Comparison of ENCODE assay signal across 8 cellular contexts in genomic region chr22:35381424-35381772, GRCh38. TPM values are rescaled to one million over a fixed set of nuclear protein-coding genes. Genes with fewer than 3 reads are reported as not detected.
DNase-seq lines count a peak whose midpoint lies in the region; ATAC-seq, FAIRE-seq and TF ChIP-seq lines count a peak whose summit lies in the region.

No MANE protein-coding gene starts in this region.

- H3K36me3 ChIP-seq in WERI-Rb-1 = no peaks in the 10 kb centered on the region

- peak; percentile 61 for FAIRE-seq in GM12891 (lab: Jason Lieb, UNC)

- TF ChIP-seq CTCF in WERI-Rb-1 (IDR thresholded peaks at IDR 0.05; ENCODE audit: low read depth, low read length) (no peak), GM20000 (IDR thresholded peaks at IDR 0.05; ENCODE audit: extremely low read depth, missing control alignments) (no peak)

- no peaks in the 10 kb centered on the region for H3K9me3 ChIP-seq in WERI-Rb-1 (ENCODE audit: severe bottlenecking)

- no peak overlapping the region for H3K27ac ChIP-seq in WERI-Rb-1

- H3K4me3 ChIP-seq in WERI-Rb-1 (ENCODE audit: low read depth, low read length) (peak overlapping the region; percentile 52), skeletal muscle cell (ENCODE audit: low read depth, low read length) (peak overlapping the region; percentile 76)

- TF ChIP-seq POLR2A in GM12891 (IDR thresholded peaks at IDR 0.05; ENCODE audit: low read depth, low read length) = no peak

- DNase-seq in GM12891 (ENCODE audit: insufficient read length, low spot score) (no peak), WERI-Rb-1 (no peak), left ventricle myocardium superior (no peak), skeletal muscle cell (ENCODE audit: low read depth) (no peak), NCI-H2196 (lab: John Stamatoyannopoulos, UW; ENCODE audit: unreplicated experiment) (no peak), iPS-NIHi7 (ENCODE audit: extremely low spot score) (no peak), GM20000 (ENCODE audit: low spot score) (no peak)
- no peak for DNase-seq in activated CD8-positive, alpha-beta memory T cell treated with anti-CD3 and anti-CD28 coated beads for 24 hours

- peak; percentile 3 for ATAC-seq in left ventricle myocardium superior

- peaks cover 4% of the 10 kb centered on the region for H3K27me3 ChIP-seq in WERI-Rb-1 (ENCODE audit: insufficient read depth, low read depth, severe bottlenecking)

- intact Hi-C loops in left ventricle myocardium superior (cut with micrococcal nuclease) = no loop called here

TF ChIP-seq in GM12891, 5 proteins besides CTCF, POLR2A, EP300 and RAD21:
- no peak for TF ChIP-seq PAX5 (IDR thresholded peaks at IDR 0.05; ENCODE audit: insufficient read depth, low read length, severe bottlenecking)
- no peak for TF ChIP-seq POU2F2 (IDR thresholded peaks at IDR 0.05; ENCODE audit: low read depth, low read length)
- no peak for TF ChIP-seq TAF1 (IDR thresholded peaks at IDR 0.05; ENCODE audit: low read depth, low read length)
- TF ChIP-seq POLR2AphosphoS5 (IDR thresholded peaks at IDR 0.05; ENCODE audit: low read depth, low read length) = no peak
- no peak for TF ChIP-seq SPI1 (IDR thresholded peaks at IDR 0.05; ENCODE audit: low read depth, low read length)

RNA-seq across cellular contexts. Expression of gene HMOX1, which starts 0.5 kb away (rescaled TPM):
- 16.0 TPM for polyA plus RNA-seq in GM12891 (2012; ENCODE audit: low read depth, missing spikeins)
- total RNA-seq in left ventricle myocardium superior = 3.8 TPM

RNA-seq across cellular contexts. Expression of gene MCM5, which starts 18.5 kb away (rescaled TPM):
- polyA plus RNA-seq in GM12891 (2012; ENCODE audit: low read depth, missing spikeins) = 112 TPM
- 10.8 TPM for total RNA-seq in left ventricle myocardium superior
